In genomic region chr1:172449585-172450523, GRCh38 we compare ENCODE assay signal across 9 cellular contexts. TPM values are rescaled to one million over a fixed set of nuclear protein-coding genes. Genes with fewer than 3 reads are reported as not detected.
A peak's percentile ranks its signal among the peaks of the same experiment; 100 is the strongest.
DNase-seq lines count a peak whose midpoint lies in the region; ATAC-seq, FAIRE-seq and TF ChIP-seq lines count a peak whose summit lies in the region.
"Had no signal": no experiment of that assay in that cellular context is flagged by ENCODE, and none has a peak within 500 bp of the region (broad histone marks: within the 10 kb centered on the region; RNA-seq: fewer than 3 reads in every experiment).

No MANE protein-coding gene starts in this region.

- H3K27ac Mint-ChIP-seq in T-cell, result peak overlapping the region in 1 of 2 donors; percentile 53

- peak overlapping the region; percentile 55 for H3K4me2 ChIP-seq in MM.1S (ENCODE audit: low read depth, low read length)

- H3K27me3 ChIP-seq in MM.1S (replicated peaks; ENCODE audit: insufficient read depth, low read length) (no peaks in the 10 kb centered on the region), liver (ENCODE audit: control insufficient read depth in 4 of 4, insufficient read depth in 4 of 4, low read length in 3 of 4) (no peaks in the 10 kb centered on the region)

- H3K36me3 ChIP-seq in MM.1S (replicated peaks; ENCODE audit: insufficient read depth, low read length) (no peaks in the 10 kb centered on the region), liver (ENCODE audit: control insufficient read depth in 4 of 4, insufficient read depth in 3 of 4, low read depth in 1 of 4, low read length in 3 of 4) (no peaks in the 10 kb centered on the region)

- CTCF ChIA-PET in T-cell (lab: Charles Lee), result interaction anchor here (0.6 to 1.8 kb wide), 8 partner anchors 10 to 449 kb away, joined by 3 to 5 read pairs (median 3); no protein-coding TSS in a partner anchor

- no peaks in the 10 kb centered on the region for H3K9me3 Mint-ChIP-seq in T-cell

- POLR2A ChIA-PET in T-cell (lab: Charles Lee), result interaction anchor here in 1 of 2 donors (0.9 kb wide), 1 partner anchor 82 kb away, joined by 3 read pairs; no protein-coding TSS in a partner anchor

- H2AFZ ChIP-seq in MM.1S (ENCODE audit: low read length), result peak overlapping the region; percentile 81

- H3K4me1 ChIP-seq in MM.1S (ENCODE audit: low read length) (no peaks in the 10 kb centered on the region), liver (ENCODE audit: control insufficient read depth in 4 of 4, insufficient read depth in 4 of 4, low read length in 3 of 4) (peaks cover 2 to 10% (median 5%) of the 10 kb centered on the region in 4 donors)

- no peaks in the 10 kb centered on the region for H4K20me1 ChIP-seq in MM.1S (ENCODE audit: insufficient read depth, low read length)

- no peaks in the 10 kb centered on the region for H3F3A ChIP-seq in MM.1S (ENCODE audit: insufficient read depth, low read length)

- TF ChIP-seq RAD21 in liver (IDR thresholded peaks at IDR 0.05), result peak; percentile 92 to 96

- no peak overlapping the region for H3K4me3 Mint-ChIP-seq in T-cell

- H3K27ac ChIP-seq in MM.1S (ENCODE audit: low read length), result no peak overlapping the region
- peak overlapping the region; percentile 63 to 67 for H3K27ac ChIP-seq in liver (ENCODE audit: low read depth in 1 of 2, low read length in 2 of 2)
- no peak overlapping the region for H3K27ac ChIP-seq in substantia nigra (ENCODE audit: low read depth, low read length, poor library complexity, severe bottlenecking)

- 43% methylated on average over 18 of the region's 18 CpGs for WGBS in liver

- no peak for TF ChIP-seq POLR2A in H54 (IDR thresholded peaks at IDR 0.05; ENCODE audit: low read depth, low read length)

- FAIRE-seq in H54 (lab: Jason Lieb, UNC), result no peak

- peak; percentile 65 to 90 (median 72) for ATAC-seq in T-cell (replicated peaks in 1 of 4)

- H3K79me2 ChIP-seq in MM.1S (ENCODE audit: low read length), result no peaks in the 10 kb centered on the region

- TF ChIP-seq CTCF in MM.1S (IDR thresholded peaks at IDR 0.05; ENCODE audit: low read length), result peak; percentile 96
- peak; percentile 96 for TF ChIP-seq CTCF in liver (IDR thresholded peaks at IDR 0.05; ENCODE audit: low read depth, low read length, missing input control)

- H3K4me3 ChIP-seq in MM.1S (ENCODE audit: low read length) (peak overlapping the region; percentile 15), liver (ENCODE audit: low read depth in 1 of 3, low read length in 3 of 3) (peak overlapping the region in 1 of 3 donors; percentile 1)

- no peaks in the 10 kb centered on the region for H3K9me2 ChIP-seq in MM.1S (replicated peaks; ENCODE audit: insufficient read depth, low read length)

- H3K27me3 Mint-ChIP-seq in T-cell, result no peaks in the 10 kb centered on the region

- peaks cover 18 to 24% (median 23%) of the 10 kb centered on the region in 3 donors for H3K4me1 Mint-ChIP-seq in T-cell

- H3K9ac ChIP-seq in MM.1S (ENCODE audit: low read length), result no peak overlapping the region
- peak overlapping the region; percentile 3 to 55 for H3K9ac ChIP-seq in liver (ENCODE audit: low read depth in 1 of 2, low read length in 2 of 2)

- H3K36me3 Mint-ChIP-seq in T-cell, result no peaks in the 10 kb centered on the region

- DNase-seq in A172 (ENCODE audit: low spot score) (peak; percentile 81), GF-D8 (lab: John Stamatoyannopoulos, UW) (peak; percentile 52), H54 (ENCODE audit: insufficient read length, low spot score) (peak; percentile 52), MM.1S (peak; percentile 77), T-cell (peak in 10 of 34 experiments; percentile 2 to 31 (median 12)), dedifferentiated amniotic fluid mesenchymal stem cell (ENCODE audit: extremely low spot score) (peak; percentile 70), substantia nigra (lab: John Stamatoyannopoulos, UW) (peak in 37 of 49 donors; percentile 1 to 56 (median 20))

- H3K9me3 ChIP-seq in MM.1S (replicated peaks; ENCODE audit: insufficient read depth, low read length), result no peaks in the 10 kb centered on the region
- H3K9me3 ChIP-seq in liver (ENCODE audit: control insufficient read depth in 4 of 4, low read length in 3 of 4), result no peaks in the 10 kb centered on the region

TF ChIP-seq in liver, 16 proteins besides CTCF, POLR2A, EP300 and RAD21:
- TF ChIP-seq YY1 (IDR thresholded peaks at IDR 0.05) (peak; percentile 39), GABPA (IDR thresholded peaks at IDR 0.05 in 1 of 2, conservative IDR thresholded peaks at IDR 0.05 in 1 of 2) (no peak), TAF1 (conservative IDR thresholded peaks at IDR 0.05) (peak; percentile 35), EGR1 (IDR thresholded peaks at IDR 0.05; ENCODE audit: low read depth in 2 of 2) (no peak), HNF4G (IDR thresholded peaks at IDR 0.05) (peak; percentile 30), HNF4A (conservative IDR thresholded peaks at IDR 0.05) (no peak), NR2F2 (IDR thresholded peaks at IDR 0.05) (peak; percentile 38), MAX (IDR thresholded peaks at IDR 0.05) (peak; percentile 9), REST (IDR thresholded peaks at IDR 0.05) (no peak), SP1 (IDR thresholded peaks at IDR 0.05) (no peak), FOXA1 (IDR thresholded peaks at IDR 0.05) (no peak), RXRA (IDR thresholded peaks at IDR 0.05) (no peak)

RNA-seq across cellular contexts. Expression of gene PIGC, which starts 6.0 kb away (rescaled TPM):
- 56.0 and 62.8 TPM in 2 replicates for total RNA-seq in A172 (2014; rRNA removed; shearing (Covaris generic))
- 10 to 100 TPM; 26.9 to 39.0 (median 34.5) TPM for total RNA-seq in T-cell
- 10 to 100 TPM; 10.5 to 18.4 TPM for total RNA-seq in liver
- polyA plus RNA-seq in liver, result 10 to 100 TPM in 1 of 2 donors, 1 to 10 TPM in 1; 8.6 to 16.0 TPM

RNA-seq across cellular contexts. Expression of gene C1orf105, which starts 29.4 kb away (rescaled TPM):
- total RNA-seq in A172 (2014; rRNA removed; shearing (Covaris generic)), result not detected in 2 replicates
- total RNA-seq in T-cell (not detected), liver (not detected)
- polyA plus RNA-seq in liver, result under 1 TPM in 1 of 2 donors, not detected in 1; 0.16 TPM
- total RNA-seq: pulmonary artery endothelial cell had no signal

Comparison
In these comparisons a context has a peak if more than half of its experiments do, and no peak if none do; other contexts are left out.
1. H3K27ac ChIP-seq: peak in liver (2 of 2); none in MM.1S (single experiment) and substantia nigra (single experiment).